2 cellular contexts compared by ENCODE assay signal in genomic region chr4:6728320-6729029, GRCh38.
TF ChIP-seq lines count a peak whose summit lies in the region.

No MANE protein-coding gene starts in this region.

TF ChIP-seq in HEK293, 187 proteins besides CTCF, POLR2A, EP300 and RAD21:
- no peak for TF ChIP-seq ZNF16 (tag by site-specific recombination; IDR thresholded peaks at IDR 0.05; ENCODE audit: low read depth)
- TF ChIP-seq SCRT1 (tag by site-specific recombination; IDR thresholded peaks at IDR 0.05; ENCODE audit: borderline replicate concordance): peak; percentile 39; the same call in 1 of the 2 replicates
- TF ChIP-seq SCRT2 (tag by site-specific recombination; IDR thresholded peaks at IDR 0.05): peak; percentile 82
- no peak for TF ChIP-seq GLI4 (tag by site-specific recombination; IDR thresholded peaks at IDR 0.05)
- 0 out of 2 replicates have a peak, but pooled peaks have one; percentile 22 for TF ChIP-seq EGR2 (tag by site-specific recombination; IDR thresholded peaks at IDR 0.05; ENCODE audit: low read depth)
- TF ChIP-seq ZNF211 (tag by site-specific recombination; IDR thresholded peaks at IDR 0.05; ENCODE audit: low read depth): no peak
- TF ChIP-seq ZNF274 (IDR thresholded peaks at IDR 0.05; ENCODE audit: low read length): no peak
- TF ChIP-seq ZNF274 (tag by site-specific recombination; IDR thresholded peaks at IDR 0.05; ENCODE audit: borderline replicate concordance): no peak

TF ChIP-seq in H1, 55 proteins besides CTCF, POLR2A, EP300 and RAD21:
- TF ChIP-seq YY1 (IDR thresholded peaks at IDR 0.05; ENCODE audit: low read depth, low read length): no peak
- TF ChIP-seq TBP (IDR thresholded peaks at IDR 0.05; ENCODE audit: low read depth, low read length): no peak
- no peak for TF ChIP-seq BRCA1 (IDR thresholded peaks at IDR 0.05; ENCODE audit: low read depth, low read length)
- TF ChIP-seq KDM1A (IDR thresholded peaks at IDR 0.05; ENCODE audit: borderline replicate concordance, low read length): no peak
TF ChIP-seq in H1: peak in this region for 0.
